2 cellular contexts compared by ENCODE assay signal in genomic region chr19:53015730-53016129, GRCh38.
TF ChIP-seq lines count a peak whose summit lies in the region.

No MANE protein-coding gene starts in this region.

TF ChIP-seq in HepG2, 621 proteins besides CTCF, POLR2A, EP300 and RAD21:
- peak; percentile 87 to 97 for TF ChIP-seq MAFK (conservative IDR thresholded peaks at IDR 0.05 in 1 of 2, IDR thresholded peaks at IDR 0.05 in 1 of 2; ENCODE audit: low read length in 2 of 2)
- TF ChIP-seq PAX8 (CRISPR knock-in tag; IDR thresholded peaks at IDR 0.05; ENCODE audit: borderline replicate concordance), result no peak
- TF ChIP-seq MAFF (IDR thresholded peaks at IDR 0.05; ENCODE audit: low read depth, low read length), result peak; percentile 93
- TF ChIP-seq HIVEP1 (CRISPR knock-in tag; IDR thresholded peaks at IDR 0.05), result no peak
TF ChIP-seq in HepG2: peak in this region for 2.

TF ChIP-seq in K562, 482 proteins besides CTCF, POLR2A, EP300 and RAD21:
- TF ChIP-seq CTCFL (IDR thresholded peaks at IDR 0.05; ENCODE audit: borderline replicate concordance, insufficient read depth, low read depth, low read length, poor library complexity, severe bottlenecking) (no peak), MAFF (IDR thresholded peaks at IDR 0.05; ENCODE audit: low read length) (peak; percentile 86), SREBF2 (CRISPR knock-in tag; IDR thresholded peaks at IDR 0.05) (no peak), C11orf30 (IDR thresholded peaks at IDR 0.05; ENCODE audit: low read depth) (peak; percentile 86), RERE (CRISPR knock-in tag; IDR thresholded peaks at IDR 0.05; ENCODE audit: borderline replicate concordance) (no peak), NONO (IDR thresholded peaks at IDR 0.05; ENCODE audit: low read depth in 2 of 2, low read length in 1 of 2) (no peak), HEY1 (CRISPR knock-in tag; IDR thresholded peaks at IDR 0.05; ENCODE audit: borderline replicate concordance) (no peak), NFE2L1 (tag; IDR thresholded peaks at IDR 0.05; ENCODE audit: borderline replicate concordance, low read depth) (no peak), ZNF384 (IDR thresholded peaks at IDR 0.05; ENCODE audit: low read depth, low read length) (no peak), SPI1 (IDR thresholded peaks at IDR 0.05; ENCODE audit: borderline replicate concordance, low read depth, low read length) (no peak), ZNF583 (CRISPR knock-in tag; IDR thresholded peaks at IDR 0.05) (no peak), ZNF174 (CRISPR knock-in tag; IDR thresholded peaks at IDR 0.05) (no peak), ETS2 (tag; IDR thresholded peaks at IDR 0.05; ENCODE audit: borderline replicate concordance, poor library complexity, severe bottlenecking) (no peak), MAFK (IDR thresholded peaks at IDR 0.05; ENCODE audit: low read length) (peak; percentile 86), KDM1A (IDR thresholded peaks at IDR 0.05) (no peak), ZNF316 (IDR thresholded peaks at IDR 0.05) (peak; percentile 91), SMARCA5 (IDR thresholded peaks at IDR 0.05) (no peak), MAFG (tag; conservative IDR thresholded peaks at IDR 0.05) (peak; percentile 83), TFAP4 (CRISPR knock-in tag; IDR thresholded peaks at IDR 0.05; ENCODE audit: borderline replicate concordance) (no peak)
- TF ChIP-seq, protein P1, sequence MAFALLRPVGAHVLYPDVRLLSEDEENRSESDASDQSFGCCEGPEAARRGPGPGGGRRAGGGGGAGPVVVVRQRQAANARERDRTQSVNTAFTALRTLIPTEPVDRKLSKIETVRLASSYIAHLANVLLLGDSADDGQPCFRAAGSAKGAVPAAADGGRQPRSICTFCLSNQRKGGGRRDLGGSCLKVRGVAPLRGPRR (CRISPR knock-in tag; IDR thresholded peaks at IDR 0.05), result no peak
- TF ChIP-seq, protein P2, sequence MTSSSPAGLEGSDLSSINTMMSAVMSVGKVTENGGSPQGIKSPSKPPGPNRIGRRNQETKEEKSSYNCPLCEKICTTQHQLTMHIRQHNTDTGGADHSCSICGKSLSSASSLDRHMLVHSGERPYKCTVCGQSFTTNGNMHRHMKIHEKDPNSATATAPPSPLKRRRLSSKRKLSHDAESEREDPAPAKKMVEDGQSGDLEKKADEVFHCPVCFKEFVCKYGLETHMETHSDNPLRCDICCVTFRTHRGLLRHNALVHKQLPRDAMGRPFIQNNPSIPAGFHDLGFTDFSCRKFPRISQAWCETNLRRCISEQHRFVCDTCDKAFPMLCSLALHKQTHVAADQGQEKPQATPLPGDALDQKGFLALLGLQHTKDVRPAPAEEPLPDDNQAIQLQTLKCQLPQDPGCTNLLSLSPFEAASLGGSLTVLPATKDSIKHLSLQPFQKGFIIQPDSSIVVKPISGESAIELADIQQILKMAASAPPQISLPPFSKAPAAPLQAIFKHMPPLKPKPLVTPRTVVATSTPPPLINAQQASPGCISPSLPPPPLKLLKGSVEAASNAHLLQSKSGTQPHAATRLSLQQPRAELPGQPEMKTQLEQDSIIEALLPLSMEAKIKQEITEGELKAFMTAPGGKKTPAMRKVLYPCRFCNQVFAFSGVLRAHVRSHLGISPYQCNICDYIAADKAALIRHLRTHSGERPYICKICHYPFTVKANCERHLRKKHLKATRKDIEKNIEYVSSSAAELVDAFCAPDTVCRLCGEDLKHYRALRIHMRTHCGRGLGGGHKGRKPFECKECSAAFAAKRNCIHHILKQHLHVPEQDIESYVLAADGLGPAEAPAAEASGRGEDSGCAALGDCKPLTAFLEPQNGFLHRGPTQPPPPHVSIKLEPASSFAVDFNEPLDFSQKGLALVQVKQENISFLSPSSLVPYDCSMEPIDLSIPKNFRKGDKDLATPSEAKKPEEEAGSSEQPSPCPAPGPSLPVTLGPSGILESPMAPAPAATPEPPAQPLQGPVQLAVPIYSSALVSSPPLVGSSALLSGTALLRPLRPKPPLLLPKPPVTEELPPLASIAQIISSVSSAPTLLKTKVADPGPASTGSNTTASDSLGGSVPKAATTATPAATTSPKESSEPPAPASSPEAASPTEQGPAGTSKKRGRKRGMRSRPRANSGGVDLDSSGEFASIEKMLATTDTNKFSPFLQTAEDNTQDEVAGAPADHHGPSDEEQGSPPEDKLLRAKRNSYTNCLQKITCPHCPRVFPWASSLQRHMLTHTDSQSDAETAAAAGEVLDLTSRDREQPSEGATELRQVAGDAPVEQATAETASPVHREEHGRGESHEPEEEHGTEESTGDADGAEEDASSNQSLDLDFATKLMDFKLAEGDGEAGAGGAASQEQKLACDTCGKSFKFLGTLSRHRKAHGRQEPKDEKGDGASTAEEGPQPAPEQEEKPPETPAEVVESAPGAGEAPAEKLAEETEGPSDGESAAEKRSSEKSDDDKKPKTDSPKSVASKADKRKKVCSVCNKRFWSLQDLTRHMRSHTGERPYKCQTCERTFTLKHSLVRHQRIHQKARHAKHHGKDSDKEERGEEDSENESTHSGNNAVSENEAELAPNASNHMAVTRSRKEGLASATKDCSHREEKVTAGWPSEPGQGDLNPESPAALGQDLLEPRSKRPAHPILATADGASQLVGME (CRISPR knock-in tag; IDR thresholded peaks at IDR 0.05), result no peak
- TF ChIP-seq, protein P3, sequence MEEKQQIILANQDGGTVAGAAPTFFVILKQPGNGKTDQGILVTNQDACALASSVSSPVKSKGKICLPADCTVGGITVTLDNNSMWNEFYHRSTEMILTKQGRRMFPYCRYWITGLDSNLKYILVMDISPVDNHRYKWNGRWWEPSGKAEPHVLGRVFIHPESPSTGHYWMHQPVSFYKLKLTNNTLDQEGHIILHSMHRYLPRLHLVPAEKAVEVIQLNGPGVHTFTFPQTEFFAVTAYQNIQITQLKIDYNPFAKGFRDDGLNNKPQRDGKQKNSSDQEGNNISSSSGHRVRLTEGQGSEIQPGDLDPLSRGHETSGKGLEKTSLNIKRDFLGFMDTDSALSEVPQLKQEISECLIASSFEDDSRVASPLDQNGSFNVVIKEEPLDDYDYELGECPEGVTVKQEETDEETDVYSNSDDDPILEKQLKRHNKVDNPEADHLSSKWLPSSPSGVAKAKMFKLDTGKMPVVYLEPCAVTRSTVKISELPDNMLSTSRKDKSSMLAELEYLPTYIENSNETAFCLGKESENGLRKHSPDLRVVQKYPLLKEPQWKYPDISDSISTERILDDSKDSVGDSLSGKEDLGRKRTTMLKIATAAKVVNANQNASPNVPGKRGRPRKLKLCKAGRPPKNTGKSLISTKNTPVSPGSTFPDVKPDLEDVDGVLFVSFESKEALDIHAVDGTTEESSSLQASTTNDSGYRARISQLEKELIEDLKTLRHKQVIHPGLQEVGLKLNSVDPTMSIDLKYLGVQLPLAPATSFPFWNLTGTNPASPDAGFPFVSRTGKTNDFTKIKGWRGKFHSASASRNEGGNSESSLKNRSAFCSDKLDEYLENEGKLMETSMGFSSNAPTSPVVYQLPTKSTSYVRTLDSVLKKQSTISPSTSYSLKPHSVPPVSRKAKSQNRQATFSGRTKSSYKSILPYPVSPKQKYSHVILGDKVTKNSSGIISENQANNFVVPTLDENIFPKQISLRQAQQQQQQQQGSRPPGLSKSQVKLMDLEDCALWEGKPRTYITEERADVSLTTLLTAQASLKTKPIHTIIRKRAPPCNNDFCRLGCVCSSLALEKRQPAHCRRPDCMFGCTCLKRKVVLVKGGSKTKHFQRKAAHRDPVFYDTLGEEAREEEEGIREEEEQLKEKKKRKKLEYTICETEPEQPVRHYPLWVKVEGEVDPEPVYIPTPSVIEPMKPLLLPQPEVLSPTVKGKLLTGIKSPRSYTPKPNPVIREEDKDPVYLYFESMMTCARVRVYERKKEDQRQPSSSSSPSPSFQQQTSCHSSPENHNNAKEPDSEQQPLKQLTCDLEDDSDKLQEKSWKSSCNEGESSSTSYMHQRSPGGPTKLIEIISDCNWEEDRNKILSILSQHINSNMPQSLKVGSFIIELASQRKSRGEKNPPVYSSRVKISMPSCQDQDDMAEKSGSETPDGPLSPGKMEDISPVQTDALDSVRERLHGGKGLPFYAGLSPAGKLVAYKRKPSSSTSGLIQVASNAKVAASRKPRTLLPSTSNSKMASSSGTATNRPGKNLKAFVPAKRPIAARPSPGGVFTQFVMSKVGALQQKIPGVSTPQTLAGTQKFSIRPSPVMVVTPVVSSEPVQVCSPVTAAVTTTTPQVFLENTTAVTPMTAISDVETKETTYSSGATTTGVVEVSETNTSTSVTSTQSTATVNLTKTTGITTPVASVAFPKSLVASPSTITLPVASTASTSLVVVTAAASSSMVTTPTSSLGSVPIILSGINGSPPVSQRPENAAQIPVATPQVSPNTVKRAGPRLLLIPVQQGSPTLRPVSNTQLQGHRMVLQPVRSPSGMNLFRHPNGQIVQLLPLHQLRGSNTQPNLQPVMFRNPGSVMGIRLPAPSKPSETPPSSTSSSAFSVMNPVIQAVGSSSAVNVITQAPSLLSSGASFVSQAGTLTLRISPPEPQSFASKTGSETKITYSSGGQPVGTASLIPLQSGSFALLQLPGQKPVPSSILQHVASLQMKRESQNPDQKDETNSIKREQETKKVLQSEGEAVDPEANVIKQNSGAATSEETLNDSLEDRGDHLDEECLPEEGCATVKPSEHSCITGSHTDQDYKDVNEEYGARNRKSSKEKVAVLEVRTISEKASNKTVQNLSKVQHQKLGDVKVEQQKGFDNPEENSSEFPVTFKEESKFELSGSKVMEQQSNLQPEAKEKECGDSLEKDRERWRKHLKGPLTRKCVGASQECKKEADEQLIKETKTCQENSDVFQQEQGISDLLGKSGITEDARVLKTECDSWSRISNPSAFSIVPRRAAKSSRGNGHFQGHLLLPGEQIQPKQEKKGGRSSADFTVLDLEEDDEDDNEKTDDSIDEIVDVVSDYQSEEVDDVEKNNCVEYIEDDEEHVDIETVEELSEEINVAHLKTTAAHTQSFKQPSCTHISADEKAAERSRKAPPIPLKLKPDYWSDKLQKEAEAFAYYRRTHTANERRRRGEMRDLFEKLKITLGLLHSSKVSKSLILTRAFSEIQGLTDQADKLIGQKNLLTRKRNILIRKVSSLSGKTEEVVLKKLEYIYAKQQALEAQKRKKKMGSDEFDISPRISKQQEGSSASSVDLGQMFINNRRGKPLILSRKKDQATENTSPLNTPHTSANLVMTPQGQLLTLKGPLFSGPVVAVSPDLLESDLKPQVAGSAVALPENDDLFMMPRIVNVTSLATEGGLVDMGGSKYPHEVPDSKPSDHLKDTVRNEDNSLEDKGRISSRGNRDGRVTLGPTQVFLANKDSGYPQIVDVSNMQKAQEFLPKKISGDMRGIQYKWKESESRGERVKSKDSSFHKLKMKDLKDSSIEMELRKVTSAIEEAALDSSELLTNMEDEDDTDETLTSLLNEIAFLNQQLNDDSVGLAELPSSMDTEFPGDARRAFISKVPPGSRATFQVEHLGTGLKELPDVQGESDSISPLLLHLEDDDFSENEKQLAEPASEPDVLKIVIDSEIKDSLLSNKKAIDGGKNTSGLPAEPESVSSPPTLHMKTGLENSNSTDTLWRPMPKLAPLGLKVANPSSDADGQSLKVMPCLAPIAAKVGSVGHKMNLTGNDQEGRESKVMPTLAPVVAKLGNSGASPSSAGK (IDR thresholded peaks at IDR 0.05), result no peak
